12 cellular contexts compared by ENCODE assay signal in genomic region chr4:13615162-13615561, GRCh38. TPM values are rescaled to one million over a fixed set of nuclear protein-coding genes. Genes with fewer than 3 reads are reported as not detected.
DNase-seq lines count a peak whose midpoint lies in the region; ATAC-seq and TF ChIP-seq lines count a peak whose summit lies in the region.
"Had no signal": no experiment of that assay in that cellular context is flagged by ENCODE, and none has a peak within 500 bp of the region (broad histone marks: within the 10 kb centered on the region; RNA-seq: fewer than 3 reads in every experiment).

No MANE protein-coding gene starts in this region.

- peak; percentile 27 for ATAC-seq in GM18520 (IDR thresholded peaks at IDR 0.05; ENCODE audit: unreplicated experiment)
- ATAC-seq in GM21825 (IDR thresholded peaks at IDR 0.05; ENCODE audit: unreplicated experiment), result peak; percentile 48
- no peak for ATAC-seq in T-cell (replicated peaks in 1 of 4)

- H4K20me1 ChIP-seq in SK-N-SH (ENCODE audit: insufficient read depth), result 0 out of 2 replicates have a peak, but pooled peaks cover 3% of the 10 kb centered on the region

- H3K27me3 ChIP-seq in HL-60 (ENCODE audit: insufficient read depth, poor library complexity, severe bottlenecking) (no peaks in the 10 kb centered on the region), tibial artery (no peaks in the 10 kb centered on the region), Caco-2 (replicated peaks; ENCODE audit: control insufficient read depth, insufficient read depth, low read length) (no peaks in the 10 kb centered on the region), SK-N-SH (ENCODE audit: insufficient read depth) (no peaks in the 10 kb centered on the region)
- H3K27me3 ChIP-seq: esophagus squamous epithelium had no signal

- H2AFZ ChIP-seq in SK-N-SH (ENCODE audit: low read depth), result no peak overlapping the region

- H3K4me3 Mint-ChIP-seq in immature natural killer cell (peak overlapping the region in 3 of 5 donors; percentile 34 to 77 (median 37)), Caco-2 (ENCODE audit: unreplicated experiment) (no peak overlapping the region), T-cell (no peak overlapping the region)

- no peak for TF ChIP-seq CTCF in HL-60 (IDR thresholded peaks at IDR 0.05; ENCODE audit: insufficient read depth, low read length)
- no peak for TF ChIP-seq CTCF in tibial artery (IDR thresholded peaks at IDR 0.05)
- TF ChIP-seq CTCF in Caco-2 (IDR thresholded peaks at IDR 0.05; ENCODE audit: insufficient read depth in 1 of 2, low read depth in 1 of 2, low read length in 1 of 2, severe bottlenecking in 1 of 2, unreplicated experiment in 1 of 2), result no peak
- TF ChIP-seq CTCF in SK-N-SH (IDR thresholded peaks at IDR 0.05), result no peak

- intact Hi-C loops in tibial artery (cut with DNase I; ENCODE audit: low total_unique reads), result no loop called here
- intact Hi-C loops in Caco-2 (cut with micrococcal nuclease; ENCODE audit: unreplicated experiment), result no loop called here

- CTCF ChIA-PET in Caco-2 (lab: Charles Lee) (no interaction called here), T-cell (lab: Charles Lee) (interaction anchor here in 1 of 2 donors (1.2 kb wide), 1 partner anchor 14 kb away, joined by 3 read pairs; no protein-coding TSS in a partner anchor), SK-N-SH (lab: Yijun Ruan, JAX) (no interaction called here)

- H3K27me3 Mint-ChIP-seq in immature natural killer cell (ENCODE audit: low read depth in 3 of 3) (no peaks in the 10 kb centered on the region), Caco-2 (ENCODE audit: insufficient read depth, unreplicated experiment) (no peaks in the 10 kb centered on the region), T-cell (no peaks in the 10 kb centered on the region)

- peak; percentile 57 to 75 for DNase-seq in HL-60 (ENCODE audit: low read depth in 1 of 2, low spot score in 1 of 2)
- peak in 1 of 3 donors; percentile 10 for DNase-seq in immature natural killer cell
- DNase-seq in tibial artery, result no peak
- no peak for DNase-seq in Caco-2
- DNase-seq in T-cell, result no peak
- no peak for DNase-seq in SK-N-SH
- DNase-seq: DND-41; esophagus squamous epithelium; stimulated activated CD4-positive, alpha-beta T cell treated with anti-CD3 and anti-CD28 coated beads, Interleukin-4, amount 100 ng/mL, for 1 hour had no signal

- no peaks in the 10 kb centered on the region for H3K9me3 Mint-ChIP-seq in immature natural killer cell
- no peaks in the 10 kb centered on the region for H3K9me3 Mint-ChIP-seq in Caco-2 (ENCODE audit: unreplicated experiment)
- H3K9me3 Mint-ChIP-seq in T-cell, result no peaks in the 10 kb centered on the region
- H3K9me3 Mint-ChIP-seq: activated T-helper 2 cell treated with anti-CD3 and anti-CD28 coated beads, Interferon-gamma antibody, Interleukin-2, Interleukin-4, amounts not matched to agents 10 μg/mL and 5 μg/mL and 100 μg/mL, durations not matched to agents 14 hours and 24 hours and 36 hours had no signal

- no peak for TF ChIP-seq EP300 in SK-N-SH (IDR thresholded peaks at IDR 0.05; ENCODE audit: borderline replicate concordance in 1 of 2, low read depth in 1 of 2, low read length in 1 of 2)

- H3K4me1 ChIP-seq in tibial artery, result no peaks in the 10 kb centered on the region
- H3K4me1 ChIP-seq in Caco-2, result no peaks in the 10 kb centered on the region
- H3K4me1 ChIP-seq in SK-N-SH (ENCODE audit: control insufficient read depth in 1 of 2, insufficient read depth in 2 of 2, low read depth in 1 of 2, low read length in 1 of 2), result no peaks in the 10 kb centered on the region
- H3K4me1 ChIP-seq: esophagus squamous epithelium had no signal

- H3K36me3 Mint-ChIP-seq in immature natural killer cell (peaks cover 34 to 59% (median 36%) of the 10 kb centered on the region in 3 donors), Caco-2 (ENCODE audit: insufficient read depth, unreplicated experiment) (peaks cover 32% of the 10 kb centered on the region), T-cell (peaks cover 59% of the 10 kb centered on the region)

- WGBS in SK-N-SH (ENCODE audit: low lambda C conversion rate), result 92% methylated on average over 3 of the region's 3 CpGs

- peak overlapping the region; percentile 19; the same call in 1 of the 2 replicates for H3K27ac ChIP-seq in HL-60 (replicated peaks)
- H3K27ac ChIP-seq in tibial artery, result no peak overlapping the region
- no peak overlapping the region for H3K27ac ChIP-seq in SK-N-SH (ENCODE audit: low read depth in 2 of 2, low read length in 1 of 2)
- H3K27ac ChIP-seq: esophagus squamous epithelium had no signal

- no peaks in the 10 kb centered on the region for H3K9me3 ChIP-seq in tibial artery
- no peaks in the 10 kb centered on the region for H3K9me3 ChIP-seq in Caco-2
- H3K9me3 ChIP-seq in SK-N-SH, result no peaks in the 10 kb centered on the region
- H3K9me3 ChIP-seq: esophagus squamous epithelium had no signal

- no peaks in the 10 kb centered on the region for H3K9me2 ChIP-seq in SK-N-SH

- H3K4me1 Mint-ChIP-seq in immature natural killer cell (peaks cover 27 to 35% of the 10 kb centered on the region in 2 donors), Caco-2 (ENCODE audit: low read depth, unreplicated experiment) (no peaks in the 10 kb centered on the region), T-cell (peaks cover 16 to 38% (median 31%) of the 10 kb centered on the region in 3 donors)

- no TSS peak for BruUV-seq in Caco-2 (replicated peaks; lab: Mats Ljungman, UMichigan)

- peaks cover 37% of the 10 kb centered on the region; the same call in 1 of the 2 replicates for H3K79me2 ChIP-seq in SK-N-SH (ENCODE audit: insufficient read depth)

- POLR2A ChIA-PET in Caco-2 (lab: Charles Lee) (no interaction called here), T-cell (lab: Charles Lee) (no interaction called here), SK-N-SH (lab: Yijun Ruan, JAX) (no interaction called here)

- H3K9ac ChIP-seq in SK-N-SH, result no peak overlapping the region

- H3K36me3 ChIP-seq in tibial artery (peaks cover 71 to 96% (median 84%) of the 10 kb centered on the region in 3 donors), Caco-2 (ENCODE audit: control insufficient read depth, insufficient read depth, low read length) (no peaks in the 10 kb centered on the region; the same call in 1 of the 2 replicates), SK-N-SH (replicated peaks in 1 of 2; ENCODE audit: control insufficient read depth in 1 of 2, insufficient read depth in 2 of 2, low read length in 1 of 2) (peaks cover 88 to 95% of the 10 kb centered on the region in 2 experiments)

- no peak for TF ChIP-seq RAD21 in SK-N-SH (IDR thresholded peaks at IDR 0.05; ENCODE audit: low read length)

- no peak overlapping the region for H3K4me3 ChIP-seq in HL-60 (replicated peaks; ENCODE audit: insufficient read depth, low read length)
- no peak overlapping the region for H3K4me3 ChIP-seq in tibial artery
- no peak overlapping the region for H3K4me3 ChIP-seq in Caco-2 (ENCODE audit: low read depth, low read length)
- no peak overlapping the region for H3K4me3 ChIP-seq in SK-N-SH (ENCODE audit: low read depth in 2 of 2, low read length in 1 of 2)
- H3K4me3 ChIP-seq: esophagus squamous epithelium had no signal

- no peak overlapping the region for H3K4me2 ChIP-seq in SK-N-SH

- no peaks in the 10 kb centered on the region for H3F3A ChIP-seq in SK-N-SH (replicated peaks; ENCODE audit: insufficient read depth)

- peak overlapping the region in 1 of 6 donors; percentile 46 for H3K27ac Mint-ChIP-seq in immature natural killer cell
- H3K27ac Mint-ChIP-seq in Caco-2 (ENCODE audit: unreplicated experiment), result no peak overlapping the region
- no peak overlapping the region for H3K27ac Mint-ChIP-seq in T-cell
- H3K27ac Mint-ChIP-seq: activated T-helper 2 cell treated with anti-CD3 and anti-CD28 coated beads, Interferon-gamma antibody, Interleukin-2, Interleukin-4, amounts not matched to agents 10 μg/mL and 5 μg/mL and 100 μg/mL, durations not matched to agents 14 hours and 24 hours and 36 hours had no signal

TF ChIP-seq in SK-N-SH, 30 proteins besides CTCF, POLR2A, EP300 and RAD21:
- TF ChIP-seq GATA2 (CRISPR knock-in tag; IDR thresholded peaks at IDR 0.05) (no peak), NRF1 (IDR thresholded peaks at IDR 0.05; ENCODE audit: low read depth, low read length) (no peak), MAX (IDR thresholded peaks at IDR 0.05; ENCODE audit: low read depth) (no peak), IRF3 (IDR thresholded peaks at IDR 0.05; ENCODE audit: low read depth, low read length) (no peak)

RNA-seq across cellular contexts. Expression of gene BOD1L1, which starts 12.4 kb away (rescaled TPM):
- polyA plus RNA-seq in immature natural killer cell, result 1 to 10 TPM in 2 of 3 donors, under 1 TPM in 1; 0.63 to 6.3 (median 1.9) TPM
- 36.1 and 37.2 TPM in 2 replicates for total RNA-seq in Caco-2 (2022)
- total RNA-seq in T-cell, result 10 to 100 TPM; 48.3 to 57.1 (median 55.4) TPM
- 12.5 and 14.4 TPM in 2 replicates for polyA plus RNA-seq in SK-N-SH (2012; rRNA removed)
- polyA plus RNA-seq in SK-N-SH (2012; cell fraction: cytosol; rRNA removed), result 14.3 and 15.5 TPM in 2 replicates
- polyA plus RNA-seq in SK-N-SH (2012; cell fraction: nucleus; rRNA removed), result 12.5 and 33.1 TPM in 2 replicates

Comparison
In these comparisons a context has a peak if more than half of its experiments do, and no peak if none do; other contexts are left out.
1. ATAC-seq: peak in GM18520 (single experiment) and GM21825 (single experiment); none in T-cell (0 of 4).
2. DNase-seq: peak in HL-60 (2 of 2); none in tibial artery (0 of 2), Caco-2 (0 of 2), T-cell (0 of 34) and SK-N-SH (single experiment).
3. H3K4me3 Mint-ChIP-seq: peak in immature natural killer cell (3 of 5); none in Caco-2 (single experiment) and T-cell (0 of 3).